ENCODE assay signal across 9 cellular contexts in the genomic region with DNA sequence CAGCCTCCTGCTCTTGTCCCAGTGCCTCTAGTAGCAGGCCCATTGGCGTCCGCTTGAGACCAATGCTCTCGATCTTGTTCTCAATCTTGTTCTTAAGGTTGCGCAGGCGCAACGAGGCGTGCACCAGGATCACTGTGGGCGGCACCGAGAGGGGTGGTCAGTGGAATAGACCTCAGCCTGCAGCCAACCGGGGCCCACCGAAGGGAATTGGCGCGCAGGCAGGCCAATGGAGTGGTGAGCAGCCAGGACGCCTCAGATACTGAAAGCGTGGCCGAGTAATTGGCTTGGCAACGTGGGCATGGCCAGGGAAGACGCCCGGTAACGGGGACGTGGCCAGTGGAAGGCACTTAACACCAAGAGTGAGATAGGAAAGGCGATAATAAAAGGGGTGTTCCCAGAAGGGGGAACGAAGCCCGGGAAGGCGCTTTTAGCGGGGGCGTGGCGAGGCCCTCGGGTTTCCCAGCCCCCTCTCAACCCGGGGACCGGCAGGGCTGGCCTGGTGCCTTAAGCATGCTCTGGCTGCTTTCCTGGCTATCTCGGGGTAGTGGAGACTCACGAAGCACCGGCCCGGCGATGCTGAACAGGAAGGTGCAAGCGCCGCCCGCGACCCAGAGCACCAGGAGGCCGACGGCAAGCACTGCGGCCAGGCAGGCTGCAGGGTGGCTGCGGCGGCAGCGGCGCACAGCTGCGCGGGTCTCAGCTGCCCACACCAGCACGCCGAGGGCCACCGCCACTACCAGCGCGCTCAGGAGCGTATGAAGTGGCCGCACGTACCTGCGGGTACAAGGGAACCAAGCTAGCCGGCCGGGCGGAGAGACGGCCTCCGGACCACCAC. TPM values are rescaled to one million over a fixed set of nuclear protein-coding genes. Genes with fewer than 3 reads are reported as not detected.
A peak's percentile ranks its signal among the peaks of the same experiment; 100 is the strongest.
DNase-seq lines count a peak whose midpoint lies in the region; ATAC-seq and TF ChIP-seq lines count a peak whose summit lies in the region.
"Had no signal": no experiment of that assay in that cellular context is flagged by ENCODE, and none has a peak within 500 bp of the region (broad histone marks: within the 10 kb centered on the region; RNA-seq: fewer than 3 reads in every experiment).

No MANE protein-coding gene starts in this region.

- H3K9me3 Mint-ChIP-seq in WTC11, result no peaks in the 10 kb centered on the region

- H3K9me3 ChIP-seq in neuron (ENCODE audit: low read length) (no peaks in the 10 kb centered on the region), SJCRH30 (replicated peaks) (no peaks in the 10 kb centered on the region)

- POLR2A ChIA-PET in WTC11 (lab: Charles Lee), result no interaction called here

- peak; percentile 73 for DNase-seq in AG10803 (ENCODE audit: low read depth)
- DNase-seq in WTC11 (ENCODE audit: low spot score), result peak; percentile 76
- DNase-seq in fibroblast of villous mesenchyme (ENCODE audit: low read depth), result peak; percentile 80
- no peak for DNase-seq in stimulated activated CD4-positive, alpha-beta T cell treated with anti-CD3 and anti-CD28 coated beads, Interleukin-12 subunit alpha, Interleukin-12 subunit beta, amount 100 ng/mL, for 4 hours
- no peak for DNase-seq in SJCRH30
- no peak for DNase-seq in NCI-H1930 (lab: John Stamatoyannopoulos, UW)

- no peaks in the 10 kb centered on the region for H3K27me3 ChIP-seq in neuron (ENCODE audit: insufficient read depth, low read length)
- H3K27me3 ChIP-seq in SJCRH30, result no peaks in the 10 kb centered on the region

- peak overlapping the region; percentile 83 for H3K4me3 Mint-ChIP-seq in WTC11

- ATAC-seq in WTC11 (peak; percentile 72), GM21723 (IDR thresholded peaks at IDR 0.05; ENCODE audit: unreplicated experiment) (no peak)

- H3K4me3 ChIP-seq in AG10803 (ENCODE audit: low read length), result peak overlapping the region; percentile 74
- peak overlapping the region; percentile 78 for H3K4me3 ChIP-seq in fibroblast of villous mesenchyme (ENCODE audit: low read depth, low read length)
- H3K4me3 ChIP-seq in neuron (ENCODE audit: low read length), result peak overlapping the region; percentile 67
- no peak overlapping the region for H3K4me3 ChIP-seq in SJCRH30

- H3K36me3 Mint-ChIP-seq in WTC11, result no peaks in the 10 kb centered on the region

- no peaks in the 10 kb centered on the region for H3K27me3 Mint-ChIP-seq in WTC11 (ENCODE audit: low read depth)

- H3K4me1 ChIP-seq in neuron (ENCODE audit: insufficient read depth, low read length) (peaks cover 4% of the 10 kb centered on the region), SJCRH30 (no peaks in the 10 kb centered on the region)

- H3K27ac Mint-ChIP-seq in WTC11, result peak overlapping the region; percentile 95

- peaks cover 11% of the 10 kb centered on the region for H3K4me1 Mint-ChIP-seq in WTC11

- TF ChIP-seq CTCF in AG10803 (conservative IDR thresholded peaks at IDR 0.05; ENCODE audit: low read length), result no peak
- no peak for TF ChIP-seq CTCF in WTC11 (IDR thresholded peaks at IDR 0.05)
- no peak for TF ChIP-seq CTCF in fibroblast of villous mesenchyme (IDR thresholded peaks at IDR 0.05; ENCODE audit: insufficient read depth, low read depth, low read length)

- CTCF ChIA-PET in WTC11 (lab: Charles Lee), result no interaction called here

- H3K27ac ChIP-seq in SJCRH30, result no peak overlapping the region
- H3K27ac ChIP-seq: SK-N-MC had no signal

- H2AFZ ChIP-seq in neuron (ENCODE audit: low read depth, low read length), result no peak overlapping the region

- H3K36me3 ChIP-seq in neuron (ENCODE audit: insufficient read depth, low read length), result peaks cover 5% of the 10 kb centered on the region
- no peaks in the 10 kb centered on the region for H3K36me3 ChIP-seq in SJCRH30

TF ChIP-seq in WTC11, 78 proteins besides CTCF, POLR2A, EP300 and RAD21:
- peak; percentile 45; the same call in 1 of the 2 replicates for TF ChIP-seq NFYB (CRISPR knock-in tag; conservative IDR thresholded peaks at IDR 0.05; ENCODE audit: low read depth)
- TF ChIP-seq PRDM15 (CRISPR knock-in tag; IDR thresholded peaks at IDR 0.05), result no peak

RNA-seq across cellular contexts. Expression of gene PRAF2, which starts 1.7 kb away (rescaled TPM):
- total RNA-seq in WTC11 (2021) (14.8 to 16.1 TPM (median 15.0 TPM) in 3 replicates), fibroblast of villous mesenchyme (12.6 and 15.1 TPM in 2 replicates)
- total RNA-seq in SJCRH30 (2014; rRNA removed; shearing (Covaris generic)), result 4.7 and 5.0 TPM in 2 replicates

RNA-seq across cellular contexts. Expression of gene WDR45, which starts 7.6 kb away (rescaled TPM):
- total RNA-seq in WTC11 (2021) (20.0 to 23.9 TPM (median 21.4 TPM) in 3 replicates), fibroblast of villous mesenchyme (46.6 and 56.0 TPM in 2 replicates)
- 18.0 and 18.1 TPM in 2 replicates for total RNA-seq in SJCRH30 (2014; rRNA removed; shearing (Covaris generic))

RNA-seq across cellular contexts. Expression of gene CCDC120, which starts 13.3 kb away (rescaled TPM):
- total RNA-seq in WTC11 (2021) (13.0 to 15.2 TPM (median 14.4 TPM) in 3 replicates), fibroblast of villous mesenchyme (0.86 and 0.97 TPM in 2 replicates)
- total RNA-seq in SJCRH30 (2014; rRNA removed; shearing (Covaris generic)), result 2.0 and 2.5 TPM in 2 replicates

RNA-seq across cellular contexts. Expression of gene TFE3, which starts 28.9 kb away (rescaled TPM):
- 46.4 to 51.2 TPM (median 50.0 TPM) in 3 replicates for total RNA-seq in WTC11 (2021)
- 37.1 and 45.1 TPM in 2 replicates for total RNA-seq in fibroblast of villous mesenchyme
- total RNA-seq in SJCRH30 (2014; rRNA removed; shearing (Covaris generic)), result 9.6 and 10.2 TPM in 2 replicates

RNA-seq across cellular contexts. Expression of gene GPKOW, which starts 51.4 kb away (rescaled TPM):
- total RNA-seq in WTC11 (2021), result 18.5 to 19.9 TPM (median 19.0 TPM) in 3 replicates
- total RNA-seq in fibroblast of villous mesenchyme, result 13.0 and 15.5 TPM in 2 replicates
- total RNA-seq in SJCRH30 (2014; rRNA removed; shearing (Covaris generic)), result 13.0 and 14.3 TPM in 2 replicates

Comparison
In these comparisons a context has a peak if more than half of its experiments do, and no peak if none do; other contexts are left out.
1. DNase-seq: peak in AG10803 (single experiment), WTC11 (single experiment) and fibroblast of villous mesenchyme (single experiment); none in stimulated activated CD4-positive, alpha-beta T cell treated with anti-CD3 and anti-CD28 coated beads, Interleukin-12 subunit alpha, Interleukin-12 subunit beta, amount 100 ng/mL, for 4 hours (single experiment), SJCRH30 (0 of 2) and NCI-H1930 (0 of 2).